23 cellular contexts compared by ENCODE assay signal in genomic region chr6:132611616-132612015, GRCh38. TPM values are rescaled to one million over a fixed set of nuclear protein-coding genes. Genes with fewer than 3 reads are reported as not detected.
DNase-seq lines count a peak whose midpoint lies in the region; ATAC-seq and TF ChIP-seq lines count a peak whose summit lies in the region.
"Had no signal": no experiment of that assay in that cellular context is flagged by ENCODE, and none has a peak within 500 bp of the region (broad histone marks: within the 10 kb centered on the region; RNA-seq: fewer than 3 reads in every experiment).

No MANE protein-coding gene starts in this region.

- H2AFZ ChIP-seq in PC-3 (ENCODE audit: low read length) (no peak overlapping the region), hepatocyte (no peak overlapping the region)
- H2AFZ ChIP-seq: GM23248 had no signal

- peak overlapping the region; percentile 81 for H3K27ac ChIP-seq in PC-3 (ENCODE audit: low read length)
- peak overlapping the region; percentile 70 for H3K27ac ChIP-seq in hepatocyte
- H3K27ac ChIP-seq: BLaER1, GM23248 had no signal

- H3K79me2 ChIP-seq in PC-3 (ENCODE audit: low read length): no peaks in the 10 kb centered on the region
- H3K79me2 ChIP-seq in hepatocyte: no peaks in the 10 kb centered on the region

- H4K20me1 ChIP-seq in PC-3 (ENCODE audit: low read length) (no peaks in the 10 kb centered on the region), hepatocyte (ENCODE audit: insufficient read depth, poor library complexity, severe bottlenecking) (no peaks in the 10 kb centered on the region)
- H4K20me1 ChIP-seq: BLaER1 had no signal

- peak; percentile 51 for ATAC-seq in PC-3
- ATAC-seq in natural killer cell treated with Interleukin-12 subunit alpha and Interleukin-12 subunit beta and Interleukin-15 and Interleukin-18, amount 100 ng/mL, for 72 hours: no peak

- H3K27ac Mint-ChIP-seq in Caco-2 (ENCODE audit: unreplicated experiment): peak overlapping the region; percentile 40
- H3K27ac Mint-ChIP-seq in natural killer cell treated with Interleukin-12 subunit alpha and Interleukin-12 subunit beta and Interleukin-15 and Interleukin-18, amount 100 ng/mL, for 72 hours: peak overlapping the region; percentile 65 to 90
- H3K27ac Mint-ChIP-seq: CD14-positive monocyte; CD4-positive, alpha-beta memory T cell had no signal

- POLR2A ChIA-PET in Caco-2 (lab: Charles Lee): no interaction called here
- POLR2A ChIA-PET in PC-3 (lab: Charles Lee; ENCODE audit: unreplicated experiment): no interaction called here

- H3K9me2 ChIP-seq in PC-3 (replicated peaks; ENCODE audit: low read length) (no peaks in the 10 kb centered on the region), hepatocyte (replicated peaks; ENCODE audit: insufficient read depth) (no peaks in the 10 kb centered on the region)

- no peak overlapping the region for H3K4me3 ChIP-seq in Caco-2 (ENCODE audit: low read depth, low read length)
- no peak overlapping the region for H3K4me3 ChIP-seq in PC-3 (ENCODE audit: low read length)
- H3K4me3 ChIP-seq in hepatocyte: no peak overlapping the region
- H3K4me3 ChIP-seq: BLaER1, GM12878, GM23248, HAP-1 had no signal

- no peaks in the 10 kb centered on the region for H3F3A ChIP-seq in PC-3 (ENCODE audit: low read length, unreplicated experiment)

- no TSS peak for BruUV-seq in Caco-2 (replicated peaks; lab: Mats Ljungman, UMichigan)
- no TSS peak for BruUV-seq in PC-3 (replicated peaks; lab: Mats Ljungman, UMichigan)

- peaks cover 47% of the 10 kb centered on the region for H3K4me1 ChIP-seq in Caco-2
- peaks cover 66% of the 10 kb centered on the region for H3K4me1 ChIP-seq in PC-3 (ENCODE audit: insufficient read depth, low read length)
- peaks cover 16% of the 10 kb centered on the region for H3K4me1 ChIP-seq in hepatocyte (ENCODE audit: insufficient read depth)

- H3K27me3 ChIP-seq in Caco-2 (replicated peaks; ENCODE audit: control insufficient read depth, insufficient read depth, low read length) (no peaks in the 10 kb centered on the region), PC-3 (ENCODE audit: low read length) (no peaks in the 10 kb centered on the region), hepatocyte (no peaks in the 10 kb centered on the region)
- H3K27me3 ChIP-seq: BLaER1 had no signal

- DNase-seq in Caco-2 (no peak), PC-3 (peak; percentile 57), hepatocyte (ENCODE audit: low spot score) (no peak), NK-92 (lab: John Stamatoyannopoulos, UW; ENCODE audit: unreplicated experiment) (no peak), T-helper 1 cell (no peak), EL (no peak), SW480 (ENCODE audit: low spot score) (no peak)
- no peak for DNase-seq in natural killer cell treated with Interleukin-12 subunit alpha and Interleukin-12 subunit beta and Interleukin-15 and Interleukin-18, amount 100 ng/mL, for 72 hours (ENCODE audit: low spot score)
- DNase-seq: 8988T; CD4-positive, alpha-beta memory T cell; COR-L47; DMS153; DMS79; GF-D8; GM23248 had no signal

- peaks cover 38% of the 10 kb centered on the region for H3K4me1 Mint-ChIP-seq in Caco-2 (ENCODE audit: low read depth, unreplicated experiment)
- peaks cover 25 to 27% of the 10 kb centered on the region in 2 donors for H3K4me1 Mint-ChIP-seq in natural killer cell treated with Interleukin-12 subunit alpha and Interleukin-12 subunit beta and Interleukin-15 and Interleukin-18, amount 100 ng/mL, for 72 hours (ENCODE audit: low read depth in 2 of 2)

- H3K4me3 Mint-ChIP-seq in Caco-2 (ENCODE audit: unreplicated experiment): no peak overlapping the region
- no peak overlapping the region for H3K4me3 Mint-ChIP-seq in natural killer cell treated with Interleukin-12 subunit alpha and Interleukin-12 subunit beta and Interleukin-15 and Interleukin-18, amount 100 ng/mL, for 72 hours
- H3K4me3 Mint-ChIP-seq: CD14-positive monocyte had no signal

- H3K4me2 ChIP-seq in PC-3 (ENCODE audit: low read length) (peak overlapping the region; percentile 20; the same call in 1 of the 2 replicates), hepatocyte (no peak overlapping the region)
- H3K4me2 ChIP-seq: BLaER1 had no signal

- peaks cover 4% of the 10 kb centered on the region for H3K9me3 Mint-ChIP-seq in Caco-2 (ENCODE audit: unreplicated experiment)
- H3K9me3 Mint-ChIP-seq in natural killer cell treated with Interleukin-12 subunit alpha and Interleukin-12 subunit beta and Interleukin-15 and Interleukin-18, amount 100 ng/mL, for 72 hours: no peaks in the 10 kb centered on the region
- H3K9me3 Mint-ChIP-seq: CD14-positive monocyte; CD4-positive, alpha-beta memory T cell had no signal

- H3K9ac ChIP-seq in PC-3 (ENCODE audit: low read length): 0 out of 2 replicates have a peak overlapping the region, but pooled peaks have one; percentile 5
- H3K9ac ChIP-seq: BLaER1, GM23248 had no signal

- WGBS in hepatocyte (ENCODE audit: low lambda C conversion rate, missing lambda C conversion rate): 94% methylated on average over 2 of the region's 2 CpGs

- H3K27me3 Mint-ChIP-seq in Caco-2 (ENCODE audit: insufficient read depth, unreplicated experiment): no peaks in the 10 kb centered on the region
- H3K27me3 Mint-ChIP-seq in natural killer cell treated with Interleukin-12 subunit alpha and Interleukin-12 subunit beta and Interleukin-15 and Interleukin-18, amount 100 ng/mL, for 72 hours: no peaks in the 10 kb centered on the region

- no peaks in the 10 kb centered on the region for H3K36me3 Mint-ChIP-seq in Caco-2 (ENCODE audit: insufficient read depth, unreplicated experiment)
- H3K36me3 Mint-ChIP-seq in natural killer cell treated with Interleukin-12 subunit alpha and Interleukin-12 subunit beta and Interleukin-15 and Interleukin-18, amount 100 ng/mL, for 72 hours: no peaks in the 10 kb centered on the region
- H3K36me3 Mint-ChIP-seq: CD14-positive monocyte; CD4-positive, alpha-beta memory T cell had no signal

- TF ChIP-seq CTCF in Caco-2 (IDR thresholded peaks at IDR 0.05; ENCODE audit: insufficient read depth in 1 of 2, low read depth in 1 of 2, low read length in 1 of 2, severe bottlenecking in 1 of 2, unreplicated experiment in 1 of 2) (no peak), PC-3 (conservative IDR thresholded peaks at IDR 0.05; ENCODE audit: low read depth, low read length) (no peak), hepatocyte (IDR thresholded peaks at IDR 0.05; ENCODE audit: poor library complexity) (no peak)

- intact Hi-C loops in Caco-2 (cut with micrococcal nuclease; ENCODE audit: unreplicated experiment) (loop anchor here (1.0 to 2.0 kb wide), 2 partner anchors 13 to 55 kb away; no protein-coding TSS in a partner anchor), PC-3 (cut with micrococcal nuclease) (loop anchor here (2.0 to 5.0 kb wide), 3 partner anchors 37 to 156 kb away; no protein-coding TSS in a partner anchor)

- CTCF ChIA-PET in Caco-2 (lab: Charles Lee): no interaction called here
- CTCF ChIA-PET in PC-3 (lab: Charles Lee): no interaction called here

- no peaks in the 10 kb centered on the region for H3K36me3 ChIP-seq in Caco-2 (ENCODE audit: control insufficient read depth, insufficient read depth, low read length)
- no peaks in the 10 kb centered on the region for H3K36me3 ChIP-seq in PC-3 (ENCODE audit: low read depth, low read length)
- H3K36me3 ChIP-seq in hepatocyte (replicated peaks; ENCODE audit: insufficient read depth, low read depth): no peaks in the 10 kb centered on the region
- H3K36me3 ChIP-seq: BLaER1, HAP-1 had no signal

- H3K9me3 ChIP-seq in Caco-2 (no peaks in the 10 kb centered on the region; the same call in 1 of the 2 replicates), PC-3 (ENCODE audit: low read length) (no peaks in the 10 kb centered on the region), hepatocyte (ENCODE audit: low read depth) (no peaks in the 10 kb centered on the region)
- H3K9me3 ChIP-seq: BLaER1, HAP-1 had no signal

RNA-seq across cellular contexts. Expression of gene TAAR2, which starts 12.5 kb away (rescaled TPM):
- total RNA-seq in Caco-2 (2022) (not detected in 2 replicates), PC-3 (2014; rRNA removed) (not detected in 2 replicates), hepatocyte (not detected in 2 replicates)
- not detected in 2 replicates for polyA plus RNA-seq in hepatocyte
- total RNA-seq in natural killer cell treated with Interleukin-12 subunit alpha and Interleukin-12 subunit beta and Interleukin-15 and Interleukin-18, amount 100 ng/mL, for 72 hours: not detected
- total RNA-seq: A673; CD4-positive, alpha-beta memory T cell; Daoy; GM12878; GM23248; H4 had no signal
- polyA plus RNA-seq: AG04450; CD14-positive monocyte; CD4-positive, alpha-beta memory T cell; GM12878; GM23248 had no signal

RNA-seq across cellular contexts. Expression of gene TAAR5, which starts 22.1 kb away (rescaled TPM):
- total RNA-seq in Caco-2 (2022): not detected in 2 replicates
- total RNA-seq in PC-3 (2014; rRNA removed): not detected in 2 replicates
- total RNA-seq in hepatocyte: not detected in 2 replicates
- polyA plus RNA-seq in hepatocyte: not detected in 2 replicates
- not detected for total RNA-seq in natural killer cell treated with Interleukin-12 subunit alpha and Interleukin-12 subunit beta and Interleukin-15 and Interleukin-18, amount 100 ng/mL, for 72 hours
- total RNA-seq: A673; CD4-positive, alpha-beta memory T cell; Daoy; GM12878; GM23248; H4 had no signal
- polyA plus RNA-seq: AG04450; CD14-positive monocyte; CD4-positive, alpha-beta memory T cell; GM12878; GM23248 had no signal

RNA-seq across cellular contexts. Expression of gene TAAR6, which starts 41.5 kb away (rescaled TPM):
- total RNA-seq in Caco-2 (2022): not detected in 2 replicates
- total RNA-seq in PC-3 (2014; rRNA removed): not detected in 2 replicates
- not detected in 2 replicates for total RNA-seq in hepatocyte
- polyA plus RNA-seq in hepatocyte: not detected in 2 replicates
- not detected for total RNA-seq in natural killer cell treated with Interleukin-12 subunit alpha and Interleukin-12 subunit beta and Interleukin-15 and Interleukin-18, amount 100 ng/mL, for 72 hours
- total RNA-seq: A673; CD4-positive, alpha-beta memory T cell; Daoy; GM12878; GM23248; H4 had no signal
- polyA plus RNA-seq: AG04450; CD14-positive monocyte; CD4-positive, alpha-beta memory T cell; GM12878; GM23248 had no signal

RNA-seq across cellular contexts. Expression of gene TAAR1, which starts 47.4 kb away (rescaled TPM):
- total RNA-seq in Caco-2 (2022) (not detected in 2 replicates), PC-3 (2014; rRNA removed) (not detected in 2 replicates), hepatocyte (not detected in 2 replicates)
- polyA plus RNA-seq in hepatocyte: not detected in 2 replicates
- not detected for total RNA-seq in natural killer cell treated with Interleukin-12 subunit alpha and Interleukin-12 subunit beta and Interleukin-15 and Interleukin-18, amount 100 ng/mL, for 72 hours
- total RNA-seq: A673; CD4-positive, alpha-beta memory T cell; Daoy; GM12878; GM23248; H4 had no signal
- polyA plus RNA-seq: AG04450; CD14-positive monocyte; CD4-positive, alpha-beta memory T cell; GM12878; GM23248 had no signal

RNA-seq across cellular contexts. Expression of gene TAAR8, which starts 59.1 kb away (rescaled TPM):
- not detected in 2 replicates for total RNA-seq in Caco-2 (2022)
- total RNA-seq in PC-3 (2014; rRNA removed): not detected in 2 replicates
- total RNA-seq in hepatocyte: not detected in 2 replicates
- not detected in 2 replicates for polyA plus RNA-seq in hepatocyte
- not detected for total RNA-seq in natural killer cell treated with Interleukin-12 subunit alpha and Interleukin-12 subunit beta and Interleukin-15 and Interleukin-18, amount 100 ng/mL, for 72 hours
- total RNA-seq: A673; CD4-positive, alpha-beta memory T cell; Daoy; GM12878; GM23248; H4 had no signal
- polyA plus RNA-seq: AG04450; CD14-positive monocyte; CD4-positive, alpha-beta memory T cell; GM12878; GM23248 had no signal
